Comparison of ENCODE assay signal across 8 cellular contexts in the genomic region with DNA sequence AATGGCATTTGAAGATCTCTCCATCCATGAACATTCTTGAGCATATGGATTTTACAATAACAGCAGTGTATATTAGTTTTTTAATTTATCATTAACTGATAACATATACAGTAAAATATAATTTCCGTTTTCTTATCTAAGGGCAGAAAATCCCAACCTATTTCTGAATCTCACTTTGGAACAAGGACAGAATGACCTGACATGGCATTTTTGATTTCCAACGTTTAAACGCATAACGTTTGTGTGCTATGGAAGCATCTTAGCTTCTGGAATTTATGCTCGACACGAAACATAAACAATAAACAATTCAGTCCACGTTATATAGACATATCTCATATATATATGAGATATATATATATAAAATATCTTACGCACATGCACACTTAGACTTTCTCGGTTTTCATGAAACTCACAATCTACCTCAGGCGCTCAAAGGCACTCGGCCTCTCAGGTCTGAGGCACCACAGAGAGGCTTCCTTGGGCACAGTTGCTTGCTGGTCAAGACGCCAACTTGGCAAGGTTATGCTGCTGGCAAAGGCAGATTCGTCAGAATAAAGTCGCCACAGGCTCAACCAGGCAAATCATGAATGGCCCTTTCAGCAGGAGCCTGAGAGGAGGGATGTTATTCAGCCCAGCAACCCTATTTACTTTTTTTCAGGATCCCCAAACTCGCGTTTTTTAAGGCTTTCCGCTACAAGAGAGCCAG. TPM values are rescaled to one million over a fixed set of nuclear protein-coding genes. Genes with fewer than 3 reads are reported as not detected.
A peak's percentile ranks its signal among the peaks of the same experiment; 100 is the strongest.
DNase-seq lines count a peak whose midpoint lies in the region; ATAC-seq lines count a peak whose summit lies in the region.

No MANE protein-coding gene starts in this region.

- no peaks in the 10 kb centered on the region for H3K4me1 ChIP-seq in ectodermal cell (ENCODE audit: control insufficient read depth, insufficient read depth, low read length)
- H3K4me1 ChIP-seq in neuronal stem cell (ENCODE audit: control insufficient read depth in 2 of 2, insufficient read depth in 1 of 2, low read depth in 1 of 2, low read length in 2 of 2) = peaks cover 6 to 7% of the 10 kb centered on the region in 2 donors

- peak overlapping the region; percentile 98 for H3K4me2 ChIP-seq in neuronal stem cell (ENCODE audit: insufficient read depth, low read length, poor library complexity, severe bottlenecking)

- WGBS in ectodermal cell, 2 experiments = 60 to 61% methylated on average over 14 of the region's 17 CpGs
- no CpG with 5 or more reads among the region's 17 CpGs for WGBS in neuronal stem cell (ENCODE audit: extremely low coverage in 2 of 2, insufficient read length in 2 of 2, insufficient replicate concordance in 1 of 2), 2 donors

- ATAC-seq in GM18870 (IDR thresholded peaks at IDR 0.05; ENCODE audit: unreplicated experiment) = no peak
- ATAC-seq in GM19035 (IDR thresholded peaks at IDR 0.05; ENCODE audit: unreplicated experiment) = no peak

- no peak overlapping the region for H2BK12ac ChIP-seq in neuronal stem cell (ENCODE audit: low read length)

- no peak overlapping the region for H4K8ac ChIP-seq in neuronal stem cell (ENCODE audit: low read depth, low read length)

- H3K79me1 ChIP-seq in neuronal stem cell (ENCODE audit: low read depth, low read length) = no peaks in the 10 kb centered on the region

- H3K23ac ChIP-seq in neuronal stem cell (ENCODE audit: low read depth, low read length, poor library complexity) = no peak overlapping the region

- peak overlapping the region; percentile 87 for H2AFZ ChIP-seq in neuronal stem cell (ENCODE audit: low read length)

- H3K4me3 ChIP-seq in ectodermal cell (ENCODE audit: insufficient read depth, low read depth, low read length) (peak overlapping the region; percentile 61), neuronal stem cell (ENCODE audit: low read length in 2 of 2) (peak overlapping the region; percentile 48 to 86)

- H3K4ac ChIP-seq in neuronal stem cell (ENCODE audit: low read length) = no peak overlapping the region

- H3K27me3 ChIP-seq in ectodermal cell (ENCODE audit: control insufficient read depth, insufficient read depth, low read length, poor library complexity, severe bottlenecking) (peaks cover 37% of the 10 kb centered on the region), neuronal stem cell (ENCODE audit: control insufficient read depth in 3 of 3, insufficient read depth in 3 of 3, low read depth in 1 of 3, low read length in 3 of 3) (peaks cover 6 to 78% (median 23%) of the 10 kb centered on the region in 3 experiments)

- DNase-seq in COR-L47 (lab: John Stamatoyannopoulos, UW) = peak; percentile 12
- DNase-seq in NCI-H748 (lab: John Stamatoyannopoulos, UW; ENCODE audit: unreplicated experiment) = peak; percentile 64
- peak; percentile 2 for DNase-seq in neuronal stem cell (ENCODE audit: low spot score)
- no peak for DNase-seq in activated gamma-delta T cell treated with Interleukin-2 at 50 U/mL for 16 hours
- no peak for DNase-seq in HCEC 1CT

- no peak overlapping the region for H3K14ac ChIP-seq in neuronal stem cell (ENCODE audit: low read length)

- no peak overlapping the region for H2AK5ac ChIP-seq in neuronal stem cell (ENCODE audit: low read depth, low read length)

- no peak overlapping the region for H3K9ac ChIP-seq in neuronal stem cell (ENCODE audit: low read depth, low read length, poor library complexity)

- H4K91ac ChIP-seq in neuronal stem cell (ENCODE audit: low read depth, low read length, poor library complexity) = no peak overlapping the region

- H3K36me3 ChIP-seq in ectodermal cell (ENCODE audit: control insufficient read depth, insufficient read depth, low read length) (no peaks in the 10 kb centered on the region), neuronal stem cell (replicated peaks in 1 of 2; ENCODE audit: control insufficient read depth in 2 of 2, insufficient read depth in 2 of 2, low read length in 2 of 2) (no peaks in the 10 kb centered on the region)

- H2BK120ac ChIP-seq in neuronal stem cell (ENCODE audit: low read depth, low read length) = no peak overlapping the region

- no peak overlapping the region for H3K27ac ChIP-seq in ectodermal cell (ENCODE audit: insufficient read depth, low read depth, low read length, poor library complexity, severe bottlenecking)
- H3K27ac ChIP-seq in neuronal stem cell (replicated peaks; ENCODE audit: low read length) = no peak overlapping the region

- H2BK5ac ChIP-seq in neuronal stem cell (ENCODE audit: low read length) = no peak overlapping the region

- H2BK15ac ChIP-seq in neuronal stem cell (ENCODE audit: low read length) = no peak overlapping the region

- H3K9me3 ChIP-seq in ectodermal cell (ENCODE audit: control insufficient read depth, low read length) = no peaks in the 10 kb centered on the region
- H3K9me3 ChIP-seq in neuronal stem cell (replicated peaks in 1 of 2; ENCODE audit: control insufficient read depth in 2 of 2, insufficient read depth in 1 of 2, low read depth in 1 of 2, low read length in 2 of 2) = peaks cover 0 to 6% of the 10 kb centered on the region in 2 donors

- H3K18ac ChIP-seq in neuronal stem cell (ENCODE audit: low read length) = no peak overlapping the region

RNA-seq across cellular contexts. Expression of a gene that starts 1.0 kb away (rescaled TPM):
- polyA plus RNA-seq in ectodermal cell (2013, experiment 1 of 4) = 4.1 TPM
- polyA plus RNA-seq in ectodermal cell (2013, experiment 2 of 4) = 4.2 TPM
- 2.2 TPM for polyA plus RNA-seq in ectodermal cell (2013, experiment 3 of 4)
- polyA plus RNA-seq in ectodermal cell (2013, experiment 4 of 4) = 2.4 TPM
- polyA plus RNA-seq in neuronal stem cell (2013, experiment 1 of 2) = 0.64 TPM
- 0.76 TPM for polyA plus RNA-seq in neuronal stem cell (2013, experiment 2 of 2)

Comparison
In these comparisons a context has a peak if more than half of its experiments do, and no peak if none do; other contexts are left out.
1. DNase-seq: peak in COR-L47 (single experiment), NCI-H748 (single experiment) and neuronal stem cell (single experiment); none in activated gamma-delta T cell treated with Interleukin-2 at 50 U/mL for 16 hours (single experiment) and HCEC 1CT (single experiment).